ENCODE assay signal across 24 cellular contexts in genomic region chr10:8235253-8236027, GRCh38.
"Had no signal": no experiment of that assay in that cellular context is flagged by ENCODE, and none has a peak within 500 bp of the region (broad histone marks: within the 10 kb centered on the region; RNA-seq: fewer than 3 reads in every experiment).

No MANE protein-coding gene starts in this region.

- ATAC-seq: activated T-helper 17 cell treated with anti-CD3 and anti-CD28 coated beads, Interleukin-2, amount 50 U/mL, for 72 hours; Right ventricle myocardium inferior had no signal

- H3K9me3 ChIP-seq: SJCRH30 had no signal

- H3K27me3 ChIP-seq: brain microvascular endothelial cell, SJCRH30 had no signal

- H3K27ac Mint-ChIP-seq: activated CD4-positive, alpha-beta memory T cell treated with anti-CD3 and anti-CD28 coated beads, Interleukin-2, amount 10 ng/mL, durations not matched to agents 7 days and 5 days; activated CD4-positive, alpha-beta T cell treated with anti-CD3 and anti-CD28 coated beads, Interleukin-2, amount 10 ng/mL, durations not matched to agents 7 days and 5 days; activated naive CD4-positive, alpha-beta T cell treated with anti-CD3 and anti-CD28 coated beads for 36 hours; activated naive CD8-positive, alpha-beta T cell; activated T-helper 17 cell treated with anti-CD3 and anti-CD28 coated beads, Interleukin-2, amount 50 U/mL, for 72 hours had no signal

- H3K36me3 Mint-ChIP-seq: activated naive CD8-positive, alpha-beta T cell had no signal

- H3K36me3 ChIP-seq: brain microvascular endothelial cell, cardiac muscle cell, SJCRH30 had no signal

- H3K4me3 Mint-ChIP-seq: activated CD4-positive, alpha-beta memory T cell treated with anti-CD3 and anti-CD28 coated beads, Interleukin-2, amount 10 ng/mL, durations not matched to agents 7 days and 5 days; activated CD4-positive, alpha-beta T cell treated with anti-CD3 and anti-CD28 coated beads, Interleukin-2, amount 10 ng/mL, durations not matched to agents 7 days and 5 days; activated naive CD4-positive, alpha-beta T cell treated with anti-CD3 and anti-CD28 coated beads for 36 hours; activated naive CD8-positive, alpha-beta T cell; activated T-helper 17 cell treated with anti-CD3 and anti-CD28 coated beads, Interleukin-2, amount 50 U/mL, for 72 hours had no signal

- DNase-seq: activated CD4-positive, alpha-beta memory T cell treated with anti-CD3 and anti-CD28 coated beads, Interleukin-2, amount 10 ng/mL, durations not matched to agents 7 days and 5 days; activated CD4-positive, alpha-beta T cell treated with anti-CD3 and anti-CD28 coated beads, Interleukin-2, amount 10 ng/mL, durations not matched to agents 7 days and 5 days; activated CD4-positive, CD25-positive, alpha-beta regulatory T cell treated with anti-CD3 and anti-CD28 coated beads, Interleukin-2, amount 50 U/mL, for 72 hours; activated gamma-delta T cell; activated naive CD4-positive, alpha-beta T cell treated with anti-CD3 and anti-CD28 coated beads for 36 hours; activated T-cell treated with anti-CD3 and anti-CD28 coated beads for 4 hours; amygdala; brain microvascular endothelial cell; MV-4-11; NCI-H1092 treated with DMSO at 0.1 percent for 48 hours; NCI-H1436; NCI-H1694 treated with DMSO at 0.1 percent for 48 hours; NCI-H2029 treated with DMSO at 0.1 percent for 48 hours; NCI-H345; NCI-H510A; NCI-H526 treated with DMSO at 0.1 percent for 48 hours; NCI-H82; SJCRH30; T-helper 2 cell had no signal

- H3K27ac ChIP-seq: brain microvascular endothelial cell, cardiac muscle cell, KMS-11, SJCRH30 had no signal

- H3K4me2 ChIP-seq: KMS-11 had no signal

- H3K4me1 ChIP-seq: SJCRH30 had no signal

- H3K4me3 ChIP-seq: cardiac muscle cell, SJCRH30 had no signal

- H3K9ac ChIP-seq: KMS-11 had no signal

- H3K27me3 Mint-ChIP-seq: activated CD4-positive, alpha-beta memory T cell treated with anti-CD3 and anti-CD28 coated beads, Interleukin-2, amount 10 ng/mL, durations not matched to agents 7 days and 5 days; activated naive CD8-positive, alpha-beta T cell; activated T-helper 17 cell treated with anti-CD3 and anti-CD28 coated beads, Interleukin-2, amount 50 U/mL, for 72 hours had no signal

- H3K9me3 Mint-ChIP-seq: activated naive CD4-positive, alpha-beta T cell treated with anti-CD3 and anti-CD28 coated beads for 36 hours; activated T-helper 17 cell treated with anti-CD3 and anti-CD28 coated beads, Interleukin-2, amount 50 U/mL, for 72 hours had no signal
